25 cellular contexts compared by ENCODE assay signal in the genomic region with DNA sequence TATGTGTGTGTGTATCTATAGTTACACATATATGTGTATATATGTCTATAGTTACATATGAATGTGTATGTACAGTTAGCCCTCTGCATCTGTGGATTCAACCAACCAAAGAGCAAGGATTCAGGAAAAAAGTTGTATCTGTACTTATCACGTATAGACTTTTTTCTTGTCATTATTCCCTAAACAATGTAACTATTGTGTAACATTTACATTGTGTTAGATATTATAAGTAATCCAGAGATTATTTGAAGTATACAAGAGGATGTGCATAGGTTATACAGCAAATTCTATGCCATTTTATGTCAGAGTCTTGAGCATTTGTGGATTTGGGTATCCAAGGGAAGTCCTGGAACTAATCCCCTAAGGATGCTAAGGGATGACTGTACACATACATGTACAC.
"Had no signal": no experiment of that assay in that cellular context is flagged by ENCODE, and none has a peak within 500 bp of the region (broad histone marks: within the 10 kb centered on the region; RNA-seq: fewer than 3 reads in every experiment).

No MANE protein-coding gene starts in this region.

- H3K4me2 ChIP-seq: neural progenitor cell had no signal

- H3K27me3 ChIP-seq: left lung, neural progenitor cell, neutrophil, ovary, right atrium auricular region, sigmoid colon, spleen, suprapubic skin, tibial artery, upper lobe of right lung had no signal

- H3K9me3 ChIP-seq: left lung, lower lobe of right lung, neutrophil, ovary, right atrium auricular region, sigmoid colon, spleen, suprapubic skin, thoracic aorta, tibial artery, upper lobe of right lung had no signal

- ATAC-seq: left colon; left lung; lower lobe of right lung; natural killer cell; stimulated activated effector memory CD8-positive, alpha-beta T cell treated with anti-CD3 and anti-CD28 coated beads, Interleukin-12 subunit alpha, Interleukin-12 subunit beta, amount 100 ng/mL, for 72 hours; upper lobe of right lung had no signal

- H3K36me3 ChIP-seq: left lung, lower lobe of right lung, neural progenitor cell, neutrophil, ovary, right atrium auricular region, sigmoid colon, spleen, suprapubic skin, thoracic aorta, tibial artery, upper lobe of right lung had no signal

- H3K27ac ChIP-seq: left lung, lower lobe of right lung, neural progenitor cell, neutrophil, ovary, right atrium auricular region, sigmoid colon, spleen, suprapubic skin, thoracic aorta, tibial artery, upper lobe of right lung had no signal

- H2AFZ ChIP-seq: neural progenitor cell had no signal

- H3K4me1 ChIP-seq: neural progenitor cell, spleen, suprapubic skin had no signal

- H3K9ac ChIP-seq: neural progenitor cell had no signal

- FAIRE-seq: kidney, small intestine, urothelium cell line had no signal

- H3K4me3 ChIP-seq: left lung, lower lobe of right lung, neural progenitor cell, ovary, right atrium auricular region, sigmoid colon, spleen, suprapubic skin, thoracic aorta, tibial artery, upper lobe of right lung had no signal

- DNase-seq: hippocampal formation; kidney; left colon; left lung; lower lobe of right lung; mammary epithelial cell; natural killer cell; nephron progenitor cell; occipital lobe; ovary; sigmoid colon; small intestine; spleen; stimulated activated CD4-positive, alpha-beta T cell treated with anti-CD3 and anti-CD28 coated beads, Interleukin-4, amount 100 ng/mL, for 24 hours; stimulated activated naive CD4-positive, alpha-beta T cell; tibial artery; trophoblast cell; upper lobe of right lung had no signal
